In genomic region chr5:147985593-147985992, GRCh38 we compare ENCODE assay signal across 23 cellular contexts.
"Had no signal": no experiment of that assay in that cellular context is flagged by ENCODE, and none has a peak within 500 bp of the region (broad histone marks: within the 10 kb centered on the region; RNA-seq: fewer than 3 reads in every experiment).

No MANE protein-coding gene starts in this region.

- H3K4me2 ChIP-seq: smooth muscle cell had no signal

- H3K4me1 ChIP-seq: esophagus muscularis mucosa, heart right ventricle, stomach had no signal

- H3K27me3 Mint-ChIP-seq: effector memory CD8-positive, alpha-beta T cell; memory B cell; type B pancreatic cell had no signal

- H3K36me3 ChIP-seq: esophagus muscularis mucosa, heart right ventricle, ovary, stomach, thyroid gland had no signal

- H3K27ac ChIP-seq: esophagus muscularis mucosa, heart right ventricle, ovary, stomach, thyroid gland had no signal

- DNase-seq: cortex of kidney; effector memory CD8-positive, alpha-beta T cell; foreskin melanocyte; glutamatergic neuron; heart right ventricle; hippocampal formation; natural killer cell; occipital lobe; ovary; posterior cingulate gyrus; stimulated activated CD4-positive, alpha-beta T cell treated with anti-CD3 and anti-CD28 coated beads, Interleukin-12 subunit alpha, Interleukin-12 subunit beta, amount 100 ng/mL, for 4 hours; stimulated activated CD4-positive, alpha-beta T cell treated with anti-CD3 and anti-CD28 coated beads, Interleukin-1b, Interleukin-23, amount 100 ng/mL, for 48 hours; stimulated activated CD4-positive, alpha-beta T cell treated with anti-CD3 and anti-CD28 coated beads, Interleukin-4, amount 100 ng/mL, for 1 hour; stimulated activated CD8-positive, alpha-beta memory T cell treated with anti-CD3 and anti-CD28 coated beads, Interleukin-4, amount 100 ng/mL, for 48 hours; stimulated activated naive CD4-positive, alpha-beta T cell; stomach had no signal

- H3K9me3 ChIP-seq: esophagus muscularis mucosa, heart right ventricle, ovary, stomach, thyroid gland had no signal

- ATAC-seq: effector memory CD8-positive, alpha-beta T cell; heart right ventricle; sciatic nerve had no signal

- H3K4me3 ChIP-seq: esophagus muscularis mucosa, heart right ventricle, lung, ovary, smooth muscle cell, stomach, thyroid gland had no signal

- H3K4me1 Mint-ChIP-seq: memory B cell, natural killer cell had no signal

- H3K4me3 Mint-ChIP-seq: effector memory CD8-positive, alpha-beta T cell; memory B cell; natural killer cell; type B pancreatic cell had no signal

- H3K27me3 ChIP-seq: esophagus muscularis mucosa, heart right ventricle, ovary, stomach, thyroid gland had no signal

- H3K9me3 Mint-ChIP-seq: type B pancreatic cell had no signal

- H3K27ac Mint-ChIP-seq: effector memory CD8-positive, alpha-beta T cell; memory B cell; natural killer cell; type B pancreatic cell had no signal
